ENCODE assay signal across 9 cellular contexts in genomic region chr6:83592770-83593394, GRCh38.
DNase-seq lines count a peak whose midpoint lies in the region; ATAC-seq, FAIRE-seq and TF ChIP-seq lines count a peak whose summit lies in the region.
"Had no signal": no experiment of that assay in that cellular context is flagged by ENCODE, and none has a peak within 500 bp of the region (broad histone marks: within the 10 kb centered on the region; RNA-seq: fewer than 3 reads in every experiment).

No MANE protein-coding gene starts in this region.

- no peaks in the 10 kb centered on the region for H3K9me3 ChIP-seq in breast epithelium

- no peak for TF ChIP-seq POLR2A in breast epithelium (IDR thresholded peaks at IDR 0.05)

- H3K27me3 Mint-ChIP-seq in MCF 10A (ENCODE audit: insufficient read depth, unreplicated experiment) (peaks cover 8% of the 10 kb centered on the region), HFFc6 (ENCODE audit: insufficient read depth) (peaks cover 2% of the 10 kb centered on the region)
- H3K27me3 Mint-ChIP-seq: stimulated activated naive CD8-positive, alpha-beta T cell treated with anti-CD3 and anti-CD28 coated beads, Interleukin-15, Interleukin-2, amounts not matched to agents 100 ng/mL and 50 ng/mL, for 24 hours had no signal

- intact Hi-C loops in MCF 10A (cut with micrococcal nuclease) (loop anchor here (2.0 kb wide), 2 partner anchors 72 to 370 kb away; no protein-coding TSS in a partner anchor), breast epithelium (cut with DNase I; ENCODE audit: low total_unique reads) (no loop called here)

- H3K4me3 Mint-ChIP-seq in MCF 10A (ENCODE audit: unreplicated experiment), result no peak overlapping the region
- H3K4me3 Mint-ChIP-seq in HFFc6, result peak overlapping the region; percentile 67; the same call in 1 of the 2 replicates
- no peak overlapping the region for H3K4me3 Mint-ChIP-seq in stimulated activated effector memory CD8-positive, alpha-beta T cell treated with anti-CD3 and anti-CD28 coated beads, Interleukin-12 subunit alpha, Interleukin-12 subunit beta, amount 100 ng/mL, for 72 hours
- H3K4me3 Mint-ChIP-seq: stimulated activated naive CD8-positive, alpha-beta T cell treated with anti-CD3 and anti-CD28 coated beads, Interleukin-15, Interleukin-2, amounts not matched to agents 100 ng/mL and 50 ng/mL, for 24 hours had no signal

- H3K27ac Mint-ChIP-seq in MCF 10A (ENCODE audit: low read depth, unreplicated experiment), result no peak overlapping the region
- H3K27ac Mint-ChIP-seq in HFFc6, result no peak overlapping the region
- H3K27ac Mint-ChIP-seq in stimulated activated effector memory CD8-positive, alpha-beta T cell treated with anti-CD3 and anti-CD28 coated beads, Interleukin-12 subunit alpha, Interleukin-12 subunit beta, amount 100 ng/mL, for 72 hours, result no peak overlapping the region
- H3K27ac Mint-ChIP-seq: stimulated activated naive CD8-positive, alpha-beta T cell treated with anti-CD3 and anti-CD28 coated beads, Interleukin-15, Interleukin-2, amounts not matched to agents 100 ng/mL and 50 ng/mL, for 24 hours had no signal

- no peaks in the 10 kb centered on the region for H3K9me3 Mint-ChIP-seq in MCF 10A (ENCODE audit: unreplicated experiment)
- H3K9me3 Mint-ChIP-seq in HFFc6, result no peaks in the 10 kb centered on the region
- H3K9me3 Mint-ChIP-seq in stimulated activated effector memory CD8-positive, alpha-beta T cell treated with anti-CD3 and anti-CD28 coated beads, Interleukin-12 subunit alpha, Interleukin-12 subunit beta, amount 100 ng/mL, for 72 hours, result no peaks in the 10 kb centered on the region
- H3K9me3 Mint-ChIP-seq: stimulated activated naive CD8-positive, alpha-beta T cell treated with anti-CD3 and anti-CD28 coated beads, Interleukin-15, Interleukin-2, amounts not matched to agents 100 ng/mL and 50 ng/mL, for 24 hours had no signal

- H3K27me3 ChIP-seq in breast epithelium (no peaks in the 10 kb centered on the region), bronchial epithelial cell (ENCODE audit: control insufficient read depth, insufficient read depth, low read length) (no peaks in the 10 kb centered on the region)

- H3K4me1 ChIP-seq in breast epithelium, result no peaks in the 10 kb centered on the region

- CTCF ChIA-PET in MCF 10A (lab: Yijun Ruan, JAX), result interaction anchor here (0.5 to 1.6 kb wide), 9 partner anchors 9 to 370 kb away, joined by 3 to 5 read pairs (median 4); no protein-coding TSS in a partner anchor

- H3K4me1 Mint-ChIP-seq in MCF 10A (ENCODE audit: insufficient read depth, unreplicated experiment) (peaks cover 6% of the 10 kb centered on the region), HFFc6 (ENCODE audit: low read depth) (peaks cover 10% of the 10 kb centered on the region; the same call in 1 of the 2 replicates)
- H3K4me1 Mint-ChIP-seq in stimulated activated effector memory CD8-positive, alpha-beta T cell treated with anti-CD3 and anti-CD28 coated beads, Interleukin-12 subunit alpha, Interleukin-12 subunit beta, amount 100 ng/mL, for 72 hours, result peaks cover 10% of the 10 kb centered on the region

- no peak overlapping the region for H3K27ac ChIP-seq in breast epithelium

- TF ChIP-seq CTCF in MCF 10A (IDR thresholded peaks at IDR 0.05; ENCODE audit: unreplicated experiment) (peak; percentile 48), breast epithelium (IDR thresholded peaks at IDR 0.05) (no peak), HFFc6 (IDR thresholded peaks at IDR 0.05) (peak; percentile 73), bronchial epithelial cell (IDR thresholded peaks at IDR 0.05; ENCODE audit: insufficient read depth, low read length, severe bottlenecking) (peak; percentile 65), omental fat pad (IDR thresholded peaks at IDR 0.05) (no peak)

- peak; percentile 68 for ATAC-seq in stimulated activated effector memory CD8-positive, alpha-beta T cell treated with anti-CD3 and anti-CD28 coated beads, Interleukin-12 subunit alpha, Interleukin-12 subunit beta, amount 100 ng/mL, for 72 hours
- no peak for ATAC-seq in omental fat pad (ENCODE audit: low FRiP score)

- H3K36me3 ChIP-seq in breast epithelium, result no peaks in the 10 kb centered on the region
- no peaks in the 10 kb centered on the region for H3K36me3 ChIP-seq in bronchial epithelial cell (ENCODE audit: control insufficient read depth, insufficient read depth, low read length)

- POLR2A ChIA-PET in MCF 10A (lab: Yijun Ruan, JAX), result no interaction called here

- H3K36me3 Mint-ChIP-seq in MCF 10A (ENCODE audit: insufficient read depth, unreplicated experiment) (no peaks in the 10 kb centered on the region), HFFc6 (ENCODE audit: low read depth) (no peaks in the 10 kb centered on the region)
- H3K36me3 Mint-ChIP-seq in stimulated activated effector memory CD8-positive, alpha-beta T cell treated with anti-CD3 and anti-CD28 coated beads, Interleukin-12 subunit alpha, Interleukin-12 subunit beta, amount 100 ng/mL, for 72 hours, result no peaks in the 10 kb centered on the region

- BruUV-seq in MCF 10A (replicated peaks; lab: Mats Ljungman, UMichigan), result no TSS peak

- no peak for FAIRE-seq in bronchial epithelial cell (lab: Jason Lieb, UNC)

- H3K4me3 ChIP-seq in breast epithelium (no peak overlapping the region), bronchial epithelial cell (ENCODE audit: low read depth, low read length) (no peak overlapping the region)

- DNase-seq in MCF 10A (ENCODE audit: unreplicated experiment), result peak; percentile 52
- no peak for DNase-seq in breast epithelium (ENCODE audit: low spot score in 2 of 2)
- DNase-seq in HFFc6, result peak; percentile 10
- DNase-seq in LoVo (ENCODE audit: low spot score), result peak; percentile 28
- peak; percentile 28 for DNase-seq in bronchial epithelial cell (ENCODE audit: low read depth)
- DNase-seq in stimulated activated effector memory CD8-positive, alpha-beta T cell treated with anti-CD3 and anti-CD28 coated beads, Interleukin-12 subunit alpha, Interleukin-12 subunit beta, amount 100 ng/mL, for 72 hours (ENCODE audit: low spot score in 2 of 2), result no peak
- no peak for DNase-seq in activated CD4-positive, alpha-beta T cell treated with anti-CD3 and anti-CD28 coated beads, Interleukin-2, amount 50 U/mL, for 1 hour
- no peak for DNase-seq in omental fat pad (ENCODE audit: low spot score)

Comparison
In these comparisons a context has a peak if more than half of its experiments do, and no peak if none do; other contexts are left out.
1. DNase-seq: peak in MCF 10A (single experiment), HFFc6 (single experiment), LoVo (single experiment) and bronchial epithelial cell (single experiment); none in breast epithelium (0 of 2), stimulated activated effector memory CD8-positive, alpha-beta T cell treated with anti-CD3 and anti-CD28 coated beads, Interleukin-12 subunit alpha, Interleukin-12 subunit beta, amount 100 ng/mL, for 72 hours (0 of 2), activated CD4-positive, alpha-beta T cell treated with anti-CD3 and anti-CD28 coated beads, Interleukin-2, amount 50 U/mL, for 1 hour (single experiment) and omental fat pad (single experiment).
2. CTCF ChIP-seq: peak in MCF 10A (single experiment), HFFc6 (single experiment) and bronchial epithelial cell (single experiment); none in breast epithelium (0 of 3) and omental fat pad (0 of 3).